8 cellular contexts compared by ENCODE assay signal in genomic region chr12:123233505-123234299, GRCh38. TPM values are rescaled to one million over a fixed set of nuclear protein-coding genes. Genes with fewer than 3 reads are reported as not detected.
A peak's percentile ranks its signal among the peaks of the same experiment; 100 is the strongest.
DNase-seq lines count a peak whose midpoint lies in the region; ATAC-seq and TF ChIP-seq lines count a peak whose summit lies in the region.

No MANE protein-coding gene starts in this region.

- H3K9me3 ChIP-seq in HCT116 (ENCODE audit: control insufficient read depth in 1 of 2, insufficient read depth in 1 of 2, low read depth in 1 of 2, low read length in 2 of 2) (no peaks in the 10 kb centered on the region), OCI-LY1 (ENCODE audit: low read length) (no peaks in the 10 kb centered on the region)
- no peaks in the 10 kb centered on the region for H3K9me3 ChIP-seq in naive thymus-derived CD4-positive, alpha-beta T cell (ENCODE audit: control insufficient read depth in 2 of 3, low read length in 3 of 3)

- POLR2A ChIA-PET in HCT116 (lab: Charles Lee), result interaction anchor here (1.0 to 2.8 kb wide), 30 partner anchors 9 to 478 kb away, joined by 3 to 19 read pairs (median 4); partner anchors contain the start of genes ABCB9, ARL6IP4, ATP6V0A2 and OGFOD2
- POLR2A ChIA-PET in naive thymus-derived CD4-positive, alpha-beta T cell (lab: Charles Lee), result interaction anchor here (0.5 to 4.9 kb wide), 58 partner anchors 8 to 967 kb away, joined by 3 to 189 read pairs (median 5); partner anchors contain the start of genes ABCB9, ATP6V0A2, DDX55 and HIP1R

- no peak for TF ChIP-seq POLR2A in HCT116 (IDR thresholded peaks at IDR 0.05; ENCODE audit: borderline replicate concordance, extremely low read depth, insufficient read depth, insufficient read length)

- CTCF ChIA-PET in HCT116 (lab: Charles Lee), result interaction anchor here (1.0 to 2.4 kb wide), 6 partner anchors 8 to 259 kb away, joined by 3 to 20 read pairs (median 4); partner anchors contain the start of genes OGFOD2 and PITPNM2
- CTCF ChIA-PET in naive thymus-derived CD4-positive, alpha-beta T cell (lab: Charles Lee), result interaction anchor here (0.7 to 3.6 kb wide), 3 partner anchors 11 to 281 kb away, joined by 3 to 18 read pairs (median 7); no protein-coding TSS in a partner anchor

- peaks cover 83% of the 10 kb centered on the region for H3K79me2 ChIP-seq in HCT116 (ENCODE audit: insufficient read depth, low read length)
- peaks cover 65% of the 10 kb centered on the region for H3K79me2 ChIP-seq in OCI-LY1 (ENCODE audit: insufficient read depth, low read length)

- H3K36me3 Mint-ChIP-seq in naive thymus-derived CD4-positive, alpha-beta T cell, result peaks cover 3 to 30% (median 7%) of the 10 kb centered on the region in 5 donors

- peak overlapping the region; percentile 96 to 99 (median 99) for H3K27ac Mint-ChIP-seq in naive thymus-derived CD4-positive, alpha-beta T cell

- peak overlapping the region; percentile 93 for H3K9ac ChIP-seq in HCT116 (ENCODE audit: low read length)
- H3K9ac ChIP-seq in OCI-LY1 (ENCODE audit: low read length), result peak overlapping the region; percentile 90

- peak overlapping the region; percentile 93 to 100 (median 98) for H3K4me3 Mint-ChIP-seq in naive thymus-derived CD4-positive, alpha-beta T cell

- intact Hi-C loops in HCT116 (cut with micrococcal nuclease), result loop anchor here (2.0 kb wide), 1 partner anchor 259 kb away; the partner anchor contains the start of gene OGFOD2
- intact Hi-C loops in dorsolateral prefrontal cortex (cut with DNase I), result loop anchor here (1.0 to 10.0 kb wide), 4 partner anchors 34 to 369 kb away; partner anchors contain the start of gene ARL6IP4 (in 1 of the 2)
- intact Hi-C loops in naive thymus-derived CD4-positive, alpha-beta T cell (cut with micrococcal nuclease), result loop anchor here (1.0 to 10.0 kb wide), 16 partner anchors 10 to 1006 kb away; partner anchors contain the start of genes ABCB9 (in 1 of the 2), DENR (in 1 of the 2), DIABLO (in 1 of the 2) and KNTC1 (in 1 of the 2)

- no peak for TF ChIP-seq CTCF in GM12875 (IDR thresholded peaks at IDR 0.05; ENCODE audit: borderline replicate concordance, insufficient read depth, low read depth, low read length)
- no peak for TF ChIP-seq CTCF in HCT116 (IDR thresholded peaks at IDR 0.05 in 2 of 3, conservative IDR thresholded peaks at IDR 0.05 in 1 of 3; ENCODE audit: borderline replicate concordance in 1 of 3, insufficient read depth in 1 of 3, low read depth in 2 of 3, low read length in 2 of 3)
- no peak for TF ChIP-seq CTCF in OCI-LY1 (IDR thresholded peaks at IDR 0.05; ENCODE audit: low read length)
- peak in 3 of 56 donors; percentile 3 to 6 (median 5) for TF ChIP-seq CTCF in dorsolateral prefrontal cortex (IDR thresholded peaks at IDR 0.05 in 54 of 56, conservative IDR thresholded peaks at IDR 0.05 in 2 of 56; ENCODE audit: low read depth in 1 of 56, partially characterized antibody in 56 of 56)

- H3K4me3 ChIP-seq in GM12875 (ENCODE audit: low read depth, low read length) (peak overlapping the region; percentile 72), HCT116 (replicated peaks in 1 of 2; ENCODE audit: low read depth in 1 of 2, low read length in 2 of 2) (peak overlapping the region; percentile 69 to 97), OCI-LY1 (ENCODE audit: low read depth, low read length, poor library complexity, severe bottlenecking) (peak overlapping the region; percentile 88), dorsolateral prefrontal cortex (peak overlapping the region; percentile 75 to 100 (median 96))
- H3K4me3 ChIP-seq in naive thymus-derived CD4-positive, alpha-beta T cell (ENCODE audit: low read length), result peak overlapping the region; percentile 97

- peaks cover 39 to 88% (median 67%) of the 10 kb centered on the region in 7 donors for H3K4me1 Mint-ChIP-seq in naive thymus-derived CD4-positive, alpha-beta T cell

- H3K9me2 ChIP-seq in HCT116 (ENCODE audit: insufficient read depth) (no peaks in the 10 kb centered on the region), OCI-LY1 (ENCODE audit: low read depth, low read length) (no peaks in the 10 kb centered on the region)

- DNase-seq in HCT116 (ENCODE audit: low read depth, low spot score) (no peak), dorsolateral prefrontal cortex (peak in 1 of 10 donors; percentile 33), NCI-H1436 treated with DMSO at 0.1 percent for 48 hours (lab: John Stamatoyannopoulos, UW) (no peak), cortex of kidney (lab: John Stamatoyannopoulos, UW) (no peak)
- DNase-seq in naive thymus-derived CD4-positive, alpha-beta T cell, result no peak
- no peak for DNase-seq in stimulated activated CD4-positive, alpha-beta T cell treated with anti-CD3 and anti-CD28 coated beads, Interleukin-4, amount 100 ng/mL, for 4 hours

- H3K27me3 ChIP-seq in HCT116 (ENCODE audit: insufficient read depth, low read length), result no peaks in the 10 kb centered on the region
- no peaks in the 10 kb centered on the region for H3K27me3 ChIP-seq in OCI-LY1 (ENCODE audit: insufficient read depth, low read length)
- H3K27me3 ChIP-seq in dorsolateral prefrontal cortex, result no peaks in the 10 kb centered on the region
- no peaks in the 10 kb centered on the region for H3K27me3 ChIP-seq in naive thymus-derived CD4-positive, alpha-beta T cell (ENCODE audit: control insufficient read depth in 2 of 2, insufficient read depth in 2 of 2, low read length in 2 of 2)

- RAD21 ChIA-PET in HCT116 (lab: Charles Lee; ENCODE audit: low non-redundant PET in 1 of 2, low total read pairs in 2 of 2, uncharacterized antibody in 2 of 2, unreplicated experiment in 2 of 2), result interaction anchor here (0.7 to 1.9 kb wide), 5 partner anchors 190 to 267 kb away, joined by 3 to 8 read pairs (median 3); partner anchors contain the start of genes ABCB9 (in 1 of the 2) and OGFOD2 (in 1 of the 2)

- H3F3A ChIP-seq in OCI-LY1 (ENCODE audit: insufficient read depth, low read length), result peaks cover 6% of the 10 kb centered on the region; the same call in 1 of the 2 replicates

- BruUV-seq in HCT116 (replicated peaks; lab: Mats Ljungman, UMichigan), result TSS peak; percentile 73

- H3K4me1 ChIP-seq in HCT116 (ENCODE audit: control insufficient read depth in 1 of 2, insufficient read depth in 2 of 2, low read length in 2 of 2), result peaks cover 12 to 21% of the 10 kb centered on the region in 2 experiments; a peak in 3 of 4 replicates
- peaks cover 67% of the 10 kb centered on the region for H3K4me1 ChIP-seq in OCI-LY1 (ENCODE audit: insufficient read depth, low read length, severe bottlenecking)
- H3K4me1 ChIP-seq in naive thymus-derived CD4-positive, alpha-beta T cell (ENCODE audit: control insufficient read depth in 2 of 2, insufficient read depth in 2 of 2, low read length in 2 of 2), result peaks cover 26 to 40% of the 10 kb centered on the region in 2 donors

- no peak for TF ChIP-seq RAD21 in HCT116 (IDR thresholded peaks at IDR 0.05; ENCODE audit: low read depth)

- peak; percentile 33 for ATAC-seq in HCT116
- peak; percentile 12 for ATAC-seq in naive thymus-derived CD4-positive, alpha-beta T cell

- peaks cover 0 to 4% (median 0%) of the 10 kb centered on the region in 5 donors for H3K27me3 Mint-ChIP-seq in naive thymus-derived CD4-positive, alpha-beta T cell

- peak overlapping the region; percentile 95 for H3K4me2 ChIP-seq in HCT116 (ENCODE audit: low read length)
- peak overlapping the region; percentile 75 for H3K4me2 ChIP-seq in OCI-LY1 (ENCODE audit: low read length)

- H4K20me1 ChIP-seq in HCT116 (ENCODE audit: insufficient read depth) (no peaks in the 10 kb centered on the region; the same call in 1 of the 2 replicates), OCI-LY1 (ENCODE audit: insufficient read depth, low read length) (no peaks in the 10 kb centered on the region)

- H2AFZ ChIP-seq in HCT116 (ENCODE audit: low read depth, low read length, poor library complexity, severe bottlenecking), result no peak overlapping the region
- H2AFZ ChIP-seq in OCI-LY1 (ENCODE audit: low read length), result no peak overlapping the region

- H3K9me3 Mint-ChIP-seq in naive thymus-derived CD4-positive, alpha-beta T cell, result peaks cover 0 to 5% (median 0%) of the 10 kb centered on the region in 11 donors

- H3K36me3 ChIP-seq in HCT116 (ENCODE audit: control insufficient read depth in 1 of 2, insufficient read depth in 2 of 2, low read length in 2 of 2) (no peaks in the 10 kb centered on the region), OCI-LY1 (ENCODE audit: insufficient read depth, low read length) (peaks cover 46% of the 10 kb centered on the region)
- H3K36me3 ChIP-seq in naive thymus-derived CD4-positive, alpha-beta T cell (ENCODE audit: control insufficient read depth in 2 of 3, insufficient read depth in 3 of 3, low read length in 3 of 3), result peaks cover 0 to 8% (median 0%) of the 10 kb centered on the region in 3 experiments

- H3K27ac ChIP-seq in HCT116 (ENCODE audit: low read depth, low read length) (peak overlapping the region; percentile 78), OCI-LY1 (ENCODE audit: low read depth, low read length, poor library complexity, severe bottlenecking) (peak overlapping the region; percentile 75), dorsolateral prefrontal cortex (peak overlapping the region; percentile 52 to 98 (median 92))
- peak overlapping the region; percentile 95 for H3K27ac ChIP-seq in naive thymus-derived CD4-positive, alpha-beta T cell (ENCODE audit: low read depth, low read length)

TF ChIP-seq in HCT116, 20 proteins besides CTCF, POLR2A, EP300 and RAD21:
- no peak for TF ChIP-seq CBX3 (IDR thresholded peaks at IDR 0.05; ENCODE audit: low read depth)
- TF ChIP-seq ZFX (IDR thresholded peaks at IDR 0.05), result peak; percentile 44; the same call in 1 of the 2 replicates

RNA-seq across cellular contexts. Expression of gene MTRFR, which starts 0.5 kb away (rescaled TPM):
- 27.0 TPM for total RNA-seq in HCT116 (2021; ENCODE audit: unreplicated experiment)
- 17.0 and 22.8 TPM in 2 replicates for polyA plus RNA-seq in HCT116 (2012)
- 10 to 100 TPM; 13.4 to 27.6 (median 20.0) TPM for total RNA-seq in dorsolateral prefrontal cortex
- 10 to 100 TPM; 26.8 to 56.9 (median 39.5) TPM for total RNA-seq in naive thymus-derived CD4-positive, alpha-beta T cell
- 10 to 100 TPM; 42.6 to 60.3 TPM for polyA plus RNA-seq in naive thymus-derived CD4-positive, alpha-beta T cell

RNA-seq across cellular contexts. Expression of gene MPHOSPH9, which starts 0.8 kb away (rescaled TPM):
- total RNA-seq in HCT116 (2021; ENCODE audit: unreplicated experiment), result 44.9 TPM
- polyA plus RNA-seq in HCT116 (2012), result 13.1 and 19.0 TPM in 2 replicates
- total RNA-seq in dorsolateral prefrontal cortex, result 10 to 100 TPM; 36.7 to 91.4 (median 60.7) TPM
- 100 to 1,000 TPM in 1 of 5 experiments, 10 to 100 TPM in 4; 71.0 to 102 (median 82.4) TPM for total RNA-seq in naive thymus-derived CD4-positive, alpha-beta T cell
- polyA plus RNA-seq in naive thymus-derived CD4-positive, alpha-beta T cell, result 10 to 100 TPM; 34.0 to 59.8 TPM

RNA-seq across cellular contexts. Expression of gene CDK2AP1, which starts 38.0 kb away (rescaled TPM):
- total RNA-seq in HCT116 (2021; ENCODE audit: unreplicated experiment), result 151 TPM
- polyA plus RNA-seq in HCT116 (2012), result 100 and 104 TPM in 2 replicates
- 100 to 1,000 TPM in 101 of 120 experiments, 10 to 100 TPM in 19; 61.2 to 381 (median 128) TPM for total RNA-seq in dorsolateral prefrontal cortex
- total RNA-seq in naive thymus-derived CD4-positive, alpha-beta T cell, result 10 to 100 TPM in 2 of 5 experiments, 1 to 10 TPM in 3; 3.6 to 45.1 (median 5.0) TPM
- polyA plus RNA-seq in naive thymus-derived CD4-positive, alpha-beta T cell, result 1 to 10 TPM; 1.3 to 3.2 TPM
